In genomic region chr5:174844971-174845370, GRCh38 we compare ENCODE assay signal across 1 cellular context.
TF ChIP-seq lines count a peak whose summit lies in the region.

No MANE protein-coding gene starts in this region.

TF ChIP-seq in H1, 55 proteins besides CTCF, POLR2A, EP300 and RAD21 (continued from another document):
- no peak for TF ChIP-seq SP2 (IDR thresholded peaks at IDR 0.05; ENCODE audit: low read length)
- no peak for TF ChIP-seq NRF1 (IDR thresholded peaks at IDR 0.05; ENCODE audit: low read depth, low read length)
- TF ChIP-seq CBX8 (IDR thresholded peaks at IDR 0.05; ENCODE audit: borderline replicate concordance, low read depth, low read length): no peak
- TF ChIP-seq E2F6 (IDR thresholded peaks at IDR 0.05): no peak
- TF ChIP-seq FOSL1 (IDR thresholded peaks at IDR 0.05; ENCODE audit: insufficient read depth, low read depth, low read length): no peak
- no peak for TF ChIP-seq BCL11A (IDR thresholded peaks at IDR 0.05; ENCODE audit: low read depth in 2 of 2, low read length in 2 of 2)
- no peak for TF ChIP-seq TBP (IDR thresholded peaks at IDR 0.05; ENCODE audit: low read depth, low read length)
- TF ChIP-seq TCF12 (IDR thresholded peaks at IDR 0.05; ENCODE audit: low read depth, low read length): no peak
- TF ChIP-seq CTBP2 (IDR thresholded peaks at IDR 0.05; ENCODE audit: borderline replicate concordance, insufficient read depth, insufficient read length, low read length): no peak
- TF ChIP-seq RNF2 (IDR thresholded peaks at IDR 0.05; ENCODE audit: borderline replicate concordance, low read depth, low read length, missing control alignments, poor library complexity, severe bottlenecking): no peak
- no peak for TF ChIP-seq RFX5 (IDR thresholded peaks at IDR 0.05; ENCODE audit: borderline replicate concordance, low read depth, low read length)
